8 cellular contexts compared by ENCODE assay signal in the genomic region with DNA sequence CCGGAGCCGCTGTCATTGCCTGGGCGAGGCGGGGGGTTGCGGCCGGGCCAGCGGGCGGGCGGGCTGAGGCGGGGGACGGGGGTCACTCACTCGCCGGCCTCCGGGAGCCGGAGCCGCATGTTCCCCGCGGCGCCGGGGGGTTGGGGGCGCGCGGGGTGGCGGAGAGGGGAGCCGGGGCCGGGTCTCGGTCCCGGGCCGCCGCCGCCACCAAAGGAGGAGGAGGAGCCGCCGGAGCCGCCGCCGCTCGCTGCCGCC. TPM values are rescaled to one million over a fixed set of nuclear protein-coding genes. Genes with fewer than 3 reads are reported as not detected.
DNase-seq lines count a peak whose midpoint lies in the region; ATAC-seq, FAIRE-seq and TF ChIP-seq lines count a peak whose summit lies in the region.

No MANE protein-coding gene starts in this region.

- H3K36me3 ChIP-seq in mesodermal cell (ENCODE audit: control insufficient read depth, insufficient read depth, low read length): peaks cover 51% of the 10 kb centered on the region
- peaks cover 0 to 23% (median 10%) of the 10 kb centered on the region in 4 donors for H3K36me3 ChIP-seq in upper lobe of left lung

- no peaks in the 10 kb centered on the region for H3K27me3 ChIP-seq in upper lobe of left lung

- no peaks in the 10 kb centered on the region for H3K9me3 Mint-ChIP-seq in activated naive CD4-positive, alpha-beta T cell treated with anti-CD3 and anti-CD28 coated beads, Interleukin-2, amount 50 U/mL, for 24 hours
- H3K9me3 Mint-ChIP-seq in brain: no peaks in the 10 kb centered on the region

- peak overlapping the region; percentile 53 for H3K27ac ChIP-seq in mesodermal cell (ENCODE audit: low read depth, low read length, severe bottlenecking)
- H3K27ac ChIP-seq in upper lobe of left lung: peak overlapping the region; percentile 87 to 99 (median 95)

- no peaks in the 10 kb centered on the region for H3K27me3 Mint-ChIP-seq in activated naive CD4-positive, alpha-beta T cell treated with anti-CD3 and anti-CD28 coated beads, Interleukin-2, amount 50 U/mL, for 24 hours
- peaks cover 10% of the 10 kb centered on the region for H3K27me3 Mint-ChIP-seq in brain

- no peak for TF ChIP-seq EP300 in upper lobe of left lung (IDR thresholded peaks at IDR 0.05)

- peak in 1 of 2 donors; percentile 3 for ATAC-seq in upper lobe of left lung (ENCODE audit: low FRiP score in 2 of 2)

- FAIRE-seq in D721Med (lab: Jason Lieb, UNC): no peak

- no peak for DNase-seq in activated naive CD4-positive, alpha-beta T cell (lab: John Stamatoyannopoulos, UW)
- DNase-seq in upper lobe of left lung (no peak), mesenteric fat pad (ENCODE audit: low spot score) (no peak), D721Med (ENCODE audit: insufficient read length, low spot score) (no peak), HuH-7.5 (ENCODE audit: low spot score) (no peak)

- no peaks in the 10 kb centered on the region for H3K9me3 ChIP-seq in mesodermal cell (ENCODE audit: control insufficient read depth, low read length)
- no peaks in the 10 kb centered on the region for H3K9me3 ChIP-seq in upper lobe of left lung

- peak overlapping the region; percentile 41 for H3K27ac Mint-ChIP-seq in activated naive CD4-positive, alpha-beta T cell treated with anti-CD3 and anti-CD28 coated beads, Interleukin-2, amount 50 U/mL, for 24 hours
- H3K27ac Mint-ChIP-seq in brain: no peak overlapping the region

- no peak for TF ChIP-seq CTCF in brain (conservative IDR thresholded peaks at IDR 0.05)
- no peak for TF ChIP-seq CTCF in upper lobe of left lung (IDR thresholded peaks at IDR 0.05)
- TF ChIP-seq CTCF in D721Med (IDR thresholded peaks at IDR 0.05; ENCODE audit: insufficient read depth, missing control alignments): no peak

- peaks cover 36% of the 10 kb centered on the region for H3K4me1 Mint-ChIP-seq in activated naive CD4-positive, alpha-beta T cell treated with anti-CD3 and anti-CD28 coated beads, Interleukin-2, amount 50 U/mL, for 24 hours
- peaks cover 41% of the 10 kb centered on the region for H3K4me1 Mint-ChIP-seq in brain

- H3K4me3 ChIP-seq in mesodermal cell (ENCODE audit: extremely low read depth, insufficient read depth, low read length, poor library complexity, severe bottlenecking) (peak overlapping the region; percentile 96), upper lobe of left lung (peak overlapping the region; percentile 75 to 99 (median 96))

- peak overlapping the region; percentile 97 for H3K4me3 Mint-ChIP-seq in activated naive CD4-positive, alpha-beta T cell treated with anti-CD3 and anti-CD28 coated beads, Interleukin-2, amount 50 U/mL, for 24 hours
- H3K4me3 Mint-ChIP-seq in brain: peak overlapping the region in 4 of 5 experiments; percentile 63 to 97 (median 93)

- H3K36me3 Mint-ChIP-seq in activated naive CD4-positive, alpha-beta T cell treated with anti-CD3 and anti-CD28 coated beads, Interleukin-2, amount 50 U/mL, for 24 hours: peaks cover 5% of the 10 kb centered on the region
- peaks cover 26% of the 10 kb centered on the region for H3K36me3 Mint-ChIP-seq in brain

- no peak for TF ChIP-seq POLR2A in upper lobe of left lung (IDR thresholded peaks at IDR 0.05)

- 0% methylated on average over 24 of the region's 38 CpGs; no CpG with 5 or more reads in 1 of the 2 experiments for WGBS in mesodermal cell (ENCODE audit: insufficient coverage in 2 of 2), 2 experiments
- WGBS in upper lobe of left lung, 2 donors: no CpG with 5 or more reads among the region's 38 CpGs

- H3K4me1 ChIP-seq in mesodermal cell (ENCODE audit: control insufficient read depth, insufficient read depth, low read length, poor library complexity, severe bottlenecking) (peaks cover 13% of the 10 kb centered on the region), upper lobe of left lung (peaks cover 43 to 61% (median 45%) of the 10 kb centered on the region in 4 donors)

RNA-seq across cellular contexts. Expression of a gene that starts 0.1 kb away (rescaled TPM):
- polyA plus RNA-seq in brain (ENCODE audit: insufficient read depth, low read depth, low replicate concordance): 5.6 TPM
- 6.6 TPM for polyA plus RNA-seq in mesodermal cell (2013, experiment 1 of 2)
- 5.6 TPM for polyA plus RNA-seq in mesodermal cell (2013, experiment 2 of 2)
- 10 to 100 TPM; 12.6 to 26.5 (median 13.8) TPM for total RNA-seq in upper lobe of left lung
- 12.7 TPM for total RNA-seq in mesenteric fat pad

RNA-seq across cellular contexts. Expression of a gene that starts 32.1 kb away (rescaled TPM):
- 82.9 TPM for polyA plus RNA-seq in brain (ENCODE audit: insufficient read depth, low read depth, low replicate concordance)
- 54.2 TPM for polyA plus RNA-seq in mesodermal cell (2013, experiment 1 of 2)
- 54.9 TPM for polyA plus RNA-seq in mesodermal cell (2013, experiment 2 of 2)
- total RNA-seq in upper lobe of left lung (100 to 1,000 TPM in 1 of 6 donors, 10 to 100 TPM in 5; 71.8 to 129 (median 80.4) TPM), mesenteric fat pad (56.2 TPM)

RNA-seq across cellular contexts. Expression of a gene that starts 33.1 kb away (rescaled TPM):
- 10.8 TPM for polyA plus RNA-seq in brain (ENCODE audit: insufficient read depth, low read depth, low replicate concordance)
- polyA plus RNA-seq in mesodermal cell (2013, experiment 1 of 2): 2.1 TPM
- polyA plus RNA-seq in mesodermal cell (2013, experiment 2 of 2): 0.71 TPM
- 1 to 10 TPM; 5.1 to 8.4 (median 5.9) TPM for total RNA-seq in upper lobe of left lung
- total RNA-seq in mesenteric fat pad: 2.1 TPM

RNA-seq across cellular contexts. Expression of a gene that starts 55.6 kb away (rescaled TPM):
- polyA plus RNA-seq in brain (ENCODE audit: insufficient read depth, low read depth, low replicate concordance): 25.9 TPM
- polyA plus RNA-seq in mesodermal cell (2013, experiment 1 of 2): 29.1 TPM
- 28.8 TPM for polyA plus RNA-seq in mesodermal cell (2013, experiment 2 of 2)
- 10 to 100 TPM; 48.5 to 60.8 (median 53.2) TPM for total RNA-seq in upper lobe of left lung
- total RNA-seq in mesenteric fat pad: 48.7 TPM
